In genomic region chr14:34875031-34875922, GRCh38 we compare ENCODE assay signal across 1 cellular context.
TF ChIP-seq lines count a peak whose summit lies in the region.

Gene BAZ1A (minus strand): TSS chr14:34875360. CDS start chr14:34874604, 756 bp downstream.

TF ChIP-seq in HepG2, 621 proteins besides CTCF, POLR2A, EP300 and RAD21 (continued from another document and continues in another):
- peak; percentile 21; the same call in 1 of the 2 replicates for TF ChIP-seq ZNF142 (CRISPR knock-in tag; IDR thresholded peaks at IDR 0.05)
- TF ChIP-seq NFE2L2 (IDR thresholded peaks at IDR 0.05; ENCODE audit: low read length): 0 out of 2 replicates have a peak, but pooled peaks have one; percentile 1
- no peak; the same call in 1 of the 2 replicates for TF ChIP-seq ATRX (CRISPR knock-in tag; IDR thresholded peaks at IDR 0.05; ENCODE audit: borderline replicate concordance)
- TF ChIP-seq KAT2B (IDR thresholded peaks at IDR 0.05; ENCODE audit: borderline replicate concordance, low read depth, low read length): no peak
- peak; percentile 65; the same call in 1 of the 2 replicates for TF ChIP-seq ZNF3 (CRISPR knock-in tag; IDR thresholded peaks at IDR 0.05)
- peak; percentile 71 for TF ChIP-seq JARID2 (CRISPR knock-in tag; IDR thresholded peaks at IDR 0.05; ENCODE audit: insufficient replicate concordance)
- TF ChIP-seq RNF219 (CRISPR knock-in tag; IDR thresholded peaks at IDR 0.05): no peak
- TF ChIP-seq NPAS2 (CRISPR knock-in tag; IDR thresholded peaks at IDR 0.05; ENCODE audit: borderline replicate concordance): no peak
- no peak for TF ChIP-seq SRSF9 (IDR thresholded peaks at IDR 0.05; ENCODE audit: borderline replicate concordance, insufficient read depth, low read depth, low read length, poor library complexity, severe bottlenecking)
- TF ChIP-seq CENPX (CRISPR knock-in tag; IDR thresholded peaks at IDR 0.05): no peak
- TF ChIP-seq ZBTB4 (CRISPR knock-in tag; IDR thresholded peaks at IDR 0.05; ENCODE audit: borderline replicate concordance): no peak
- TF ChIP-seq ZC3H13 (CRISPR knock-in tag; IDR thresholded peaks at IDR 0.05): peak; percentile 76; the same call in 1 of the 2 replicates
- TF ChIP-seq CREM (IDR thresholded peaks at IDR 0.05): peak; percentile 32; the same call in 1 of the 2 replicates
- no peak for TF ChIP-seq CREM (CRISPR knock-in tag; IDR thresholded peaks at IDR 0.05)
- TF ChIP-seq RFX3 (CRISPR knock-in tag; IDR thresholded peaks at IDR 0.05): 0 out of 2 replicates have a peak, but pooled peaks have one; percentile 26
- TF ChIP-seq ZNF503 (CRISPR knock-in tag; IDR thresholded peaks at IDR 0.05): 0 out of 2 replicates have a peak, but pooled peaks have one; percentile 70
- TF ChIP-seq KMT2A (CRISPR knock-in tag; IDR thresholded peaks at IDR 0.05): peak; percentile 97
- no peak for TF ChIP-seq ZNF253 (CRISPR knock-in tag; IDR thresholded peaks at IDR 0.05; ENCODE audit: borderline replicate concordance)
- TF ChIP-seq NR1H2 (CRISPR knock-in tag; IDR thresholded peaks at IDR 0.05; ENCODE audit: borderline replicate concordance, low read depth): peak; percentile 46; the same call in 1 of the 2 replicates
- peak; percentile 64 for TF ChIP-seq ZSCAN12 (CRISPR knock-in tag; IDR thresholded peaks at IDR 0.05)
- TF ChIP-seq RBM22 (optimal IDR thresholded peaks at IDR 0.05; ENCODE audit: low read length): no peak
- peak; percentile 73; the same call in 1 of the 2 replicates for TF ChIP-seq ZNF12 (CRISPR knock-in tag; IDR thresholded peaks at IDR 0.05)
- TF ChIP-seq ZNF501 (CRISPR knock-in tag; IDR thresholded peaks at IDR 0.05): no peak; the same call in 1 of the 2 replicates
- TF ChIP-seq ARNTL (CRISPR knock-in tag; IDR thresholded peaks at IDR 0.05): peak; percentile 28; the same call in 1 of the 2 replicates
- peak; percentile 89 for TF ChIP-seq ZNF124 (CRISPR knock-in tag; IDR thresholded peaks at IDR 0.05)
- TF ChIP-seq MAZ (IDR thresholded peaks at IDR 0.05; ENCODE audit: borderline replicate concordance, low read depth, low read length): no peak
- TF ChIP-seq MAZ (CRISPR knock-in tag; IDR thresholded peaks at IDR 0.05; ENCODE audit: low read depth): peak; percentile 88
- TF ChIP-seq NCOA1 (CRISPR knock-in tag; IDR thresholded peaks at IDR 0.05): no peak
- peak; percentile 52; the same call in 1 of the 2 replicates for TF ChIP-seq ZMAT5 (CRISPR knock-in tag; IDR thresholded peaks at IDR 0.05; ENCODE audit: borderline replicate concordance, low read depth)
- TF ChIP-seq ATF3 (CRISPR knock-in tag; IDR thresholded peaks at IDR 0.05): peak; percentile 11; the same call in 1 of the 2 replicates
- TF ChIP-seq PHF8 (CRISPR knock-in tag; IDR thresholded peaks at IDR 0.05): peak; percentile 78
- TF ChIP-seq ETV6 (CRISPR knock-in tag; conservative IDR thresholded peaks at IDR 0.05): peak; percentile 76; the same call in 1 of the 2 replicates
- TF ChIP-seq ZNF883 (CRISPR knock-in tag; IDR thresholded peaks at IDR 0.05; ENCODE audit: not compliant biosample characterization): peak; percentile 46
- 0 out of 2 replicates have a peak, but pooled peaks have one; percentile 59 for TF ChIP-seq SNAPC4 (CRISPR knock-in tag; IDR thresholded peaks at IDR 0.05)
- no peak for TF ChIP-seq ZBTB14 (CRISPR knock-in tag; IDR thresholded peaks at IDR 0.05)
- TF ChIP-seq TP53 (CRISPR knock-in tag; conservative IDR thresholded peaks at IDR 0.05): 0 out of 2 replicates have a peak, but pooled peaks have one; percentile 75
- TF ChIP-seq GABPA (IDR thresholded peaks at IDR 0.05; ENCODE audit: low read depth, low read length): no peak
- no peak; the same call in 1 of the 2 replicates for TF ChIP-seq GABPA (CRISPR knock-in tag; IDR thresholded peaks at IDR 0.05; ENCODE audit: low read depth)
- TF ChIP-seq HNRNPK (IDR thresholded peaks at IDR 0.05; ENCODE audit: low read depth, low read length, poor library complexity, severe bottlenecking): no peak
